ENCODE assay signal across 8 cellular contexts in the genomic region with DNA sequence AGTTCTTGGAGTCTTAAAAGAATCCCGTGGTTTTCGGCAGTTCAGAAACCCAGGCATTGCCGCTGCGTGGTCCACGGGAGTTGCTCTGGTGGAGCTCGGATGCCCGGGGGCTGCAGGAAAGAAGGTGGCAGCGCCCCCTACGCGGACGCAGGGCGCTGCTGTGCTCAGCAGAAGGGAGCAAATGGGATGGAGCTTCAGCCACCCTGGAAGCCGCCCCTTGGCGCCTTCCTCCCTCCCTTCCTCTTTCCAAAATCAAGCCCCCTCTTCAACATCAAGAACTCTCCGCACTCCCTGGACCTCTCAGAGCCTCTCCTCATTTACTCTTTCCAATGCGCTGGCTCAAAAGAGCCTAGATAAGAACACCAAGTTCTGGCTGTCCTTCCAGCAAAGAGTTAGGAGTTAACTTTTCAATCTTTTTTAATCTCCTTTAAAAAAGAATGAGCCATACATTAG. TPM values are rescaled to one million over a fixed set of nuclear protein-coding genes. Genes with fewer than 3 reads are reported as not detected.
DNase-seq lines count a peak whose midpoint lies in the region; ATAC-seq and FAIRE-seq lines count a peak whose summit lies in the region.

No MANE protein-coding gene starts in this region.

- H3K36me3 Mint-ChIP-seq in activated naive CD8-positive, alpha-beta T cell = no peaks in the 10 kb centered on the region
- H3K36me3 Mint-ChIP-seq in activated naive CD8-positive, alpha-beta T cell treated with anti-CD3 and anti-CD28 coated beads for 36 hours = no peaks in the 10 kb centered on the region

- no peaks in the 10 kb centered on the region for H3K36me3 ChIP-seq in small intestine (ENCODE audit: control insufficient read depth in 2 of 2, insufficient read depth in 2 of 2, low read length in 2 of 2)

- no peak overlapping the region for H3K27ac Mint-ChIP-seq in activated naive CD8-positive, alpha-beta T cell
- no peak overlapping the region for H3K27ac Mint-ChIP-seq in activated naive CD8-positive, alpha-beta T cell treated with anti-CD3 and anti-CD28 coated beads for 36 hours

- H3K27me3 Mint-ChIP-seq in activated naive CD8-positive, alpha-beta T cell = peaks cover 32% of the 10 kb centered on the region
- H3K27me3 Mint-ChIP-seq in activated naive CD8-positive, alpha-beta T cell treated with anti-CD3 and anti-CD28 coated beads for 36 hours = peaks cover 70% of the 10 kb centered on the region

- 0 to 3% (median 1%) methylated on average over 16 of the region's 16 CpGs for WGBS in small intestine, 3 donors

- H3K4me1 ChIP-seq in small intestine (ENCODE audit: control insufficient read depth in 2 of 2, insufficient read depth in 1 of 2, low read depth in 1 of 2, low read length in 1 of 2) = peaks cover 0 to 4% of the 10 kb centered on the region in 2 donors

- no peaks in the 10 kb centered on the region for H3K9me3 ChIP-seq in iPS-18c (ENCODE audit: control insufficient read depth, insufficient read depth, low read length)
- no peaks in the 10 kb centered on the region for H3K9me3 ChIP-seq in small intestine (ENCODE audit: control insufficient read depth, low read depth)

- peak overlapping the region; percentile 61 for H3K4me3 Mint-ChIP-seq in activated naive CD8-positive, alpha-beta T cell
- H3K4me3 Mint-ChIP-seq in activated naive CD8-positive, alpha-beta T cell treated with anti-CD3 and anti-CD28 coated beads for 36 hours = no peak overlapping the region

- ATAC-seq in GM21390 (IDR thresholded peaks at IDR 0.05; ENCODE audit: unreplicated experiment) = no peak
- no peak for ATAC-seq in GM18873 (IDR thresholded peaks at IDR 0.05; ENCODE audit: low FRiP score, unreplicated experiment)

- no peaks in the 10 kb centered on the region for H3K9me3 Mint-ChIP-seq in activated naive CD8-positive, alpha-beta T cell (ENCODE audit: low read depth)
- H3K9me3 Mint-ChIP-seq in activated naive CD8-positive, alpha-beta T cell treated with anti-CD3 and anti-CD28 coated beads for 36 hours = no peaks in the 10 kb centered on the region

- peaks cover 0 to 11% of the 10 kb centered on the region in 2 donors for H3K27me3 ChIP-seq in small intestine (ENCODE audit: control insufficient read depth in 2 of 2, insufficient read depth in 2 of 2, low read length in 2 of 2)

- peaks cover 7% of the 10 kb centered on the region for H3K4me1 Mint-ChIP-seq in activated naive CD8-positive, alpha-beta T cell (ENCODE audit: low read depth)
- H3K4me1 Mint-ChIP-seq in activated naive CD8-positive, alpha-beta T cell treated with anti-CD3 and anti-CD28 coated beads for 36 hours = peaks cover 3% of the 10 kb centered on the region

- H3K27ac ChIP-seq in small intestine (ENCODE audit: low read depth in 1 of 2, low read length in 1 of 2) = no peak overlapping the region

- no peak for DNase-seq in activated naive CD8-positive, alpha-beta T cell treated with anti-CD3 and anti-CD28 coated beads for 36 hours
- DNase-seq in UCSD-AML1 (lab: John Stamatoyannopoulos, UW; ENCODE audit: unreplicated experiment) (peak; percentile 10), small intestine (peak; percentile 35), NCI-H187 (lab: John Stamatoyannopoulos, UW) (no peak)

- H3K4me3 ChIP-seq in iPS-18c (ENCODE audit: insufficient read depth, low read depth, low read length) = peak overlapping the region; percentile 73
- peak overlapping the region in 1 of 2 donors; percentile 76 for H3K4me3 ChIP-seq in small intestine (ENCODE audit: low read depth in 1 of 2, low read length in 2 of 2)

- FAIRE-seq in small intestine (lab: Jason Lieb, UNC) = no peak

RNA-seq across cellular contexts. Expression of a gene that starts 0.9 kb away (rescaled TPM):
- under 1 TPM in 1 of 2 experiments, not detected in 1; 0.25 TPM for total RNA-seq in activated naive CD8-positive, alpha-beta T cell treated with anti-CD3 and anti-CD28 coated beads for 36 hours
- 10 to 100 TPM in 1 of 3 donors, 1 to 10 TPM in 2; 4.3 to 10.1 (median 6.0) TPM for polyA plus RNA-seq in small intestine

Comparison
In these comparisons a context has a peak if more than half of its experiments do, and no peak if none do; other contexts are left out.
1. DNase-seq: peak in UCSD-AML1 (single experiment) and small intestine (single experiment); none in activated naive CD8-positive, alpha-beta T cell treated with anti-CD3 and anti-CD28 coated beads for 36 hours (single experiment) and NCI-H187 (0 of 2).